Comparison of ENCODE assay signal across 4 cellular contexts in the genomic region with DNA sequence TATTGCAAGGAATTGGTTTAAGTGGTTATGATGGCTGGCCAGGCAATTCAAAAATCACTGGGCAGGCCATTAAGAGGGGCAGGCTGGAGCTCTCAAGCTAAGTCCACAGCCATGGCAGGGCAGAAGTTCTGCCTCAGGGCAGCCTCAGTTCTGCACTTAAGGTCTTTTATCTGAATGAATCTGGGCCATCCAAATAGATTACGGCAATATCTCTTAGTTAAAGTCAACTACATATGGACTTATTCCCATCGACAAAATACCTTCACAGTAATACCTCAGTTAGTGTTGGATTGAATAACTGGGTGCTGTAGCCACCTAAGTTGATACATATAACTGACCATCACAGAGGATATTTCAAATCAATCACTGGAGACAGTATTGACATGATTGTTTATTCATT.
A peak's percentile ranks its signal among the peaks of the same experiment; 100 is the strongest.
TF ChIP-seq lines count a peak whose summit lies in the region.

No MANE protein-coding gene starts in this region.

TF ChIP-seq in SK-N-SH, 30 proteins besides CTCF, POLR2A, EP300 and RAD21 (continued from another document and continues in another):
- TF ChIP-seq, protein P1, sequence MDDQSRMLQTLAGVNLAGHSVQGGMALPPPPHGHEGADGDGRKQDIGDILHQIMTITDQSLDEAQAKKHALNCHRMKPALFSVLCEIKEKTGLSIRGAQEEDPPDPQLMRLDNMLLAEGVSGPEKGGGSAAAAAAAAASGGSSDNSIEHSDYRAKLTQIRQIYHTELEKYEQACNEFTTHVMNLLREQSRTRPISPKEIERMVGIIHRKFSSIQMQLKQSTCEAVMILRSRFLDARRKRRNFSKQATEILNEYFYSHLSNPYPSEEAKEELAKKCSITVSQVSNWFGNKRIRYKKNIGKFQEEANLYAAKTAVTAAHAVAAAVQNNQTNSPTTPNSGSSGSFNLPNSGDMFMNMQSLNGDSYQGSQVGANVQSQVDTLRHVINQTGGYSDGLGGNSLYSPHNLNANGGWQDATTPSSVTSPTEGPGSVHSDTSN (IDR thresholded peaks at IDR 0.05): no peak
- TF ChIP-seq, protein P2, sequence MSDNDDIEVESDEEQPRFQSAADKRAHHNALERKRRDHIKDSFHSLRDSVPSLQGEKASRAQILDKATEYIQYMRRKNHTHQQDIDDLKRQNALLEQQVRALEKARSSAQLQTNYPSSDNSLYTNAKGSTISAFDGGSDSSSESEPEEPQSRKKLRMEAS (IDR thresholded peaks at IDR 0.05; ENCODE audit: low read depth): no peak
- TF ChIP-seq POLR2AphosphoS5 (IDR thresholded peaks at IDR 0.05; ENCODE audit: low read depth, low read length): no peak
- no peak for TF ChIP-seq RXRA (IDR thresholded peaks at IDR 0.05; ENCODE audit: borderline replicate concordance, low read depth)
- no peak for TF ChIP-seq FOXJ3 (CRISPR knock-in tag; IDR thresholded peaks at IDR 0.05)
- TF ChIP-seq FOXM1 (IDR thresholded peaks at IDR 0.05; ENCODE audit: low read depth): no peak
- TF ChIP-seq TCF12 (IDR thresholded peaks at IDR 0.05): no peak
- TF ChIP-seq JUND (IDR thresholded peaks at IDR 0.05): no peak
- no peak for TF ChIP-seq SMC3 (IDR thresholded peaks at IDR 0.05; ENCODE audit: low read depth, low read length)
- TF ChIP-seq ZBTB33 (IDR thresholded peaks at IDR 0.05; ENCODE audit: borderline replicate concordance, low read depth): no peak
- no peak for TF ChIP-seq YY1 (IDR thresholded peaks at IDR 0.05; ENCODE audit: low read depth)
- TF ChIP-seq SIN3A (IDR thresholded peaks at IDR 0.05; ENCODE audit: borderline replicate concordance, low read depth, low read length): no peak
- TF ChIP-seq NFIC (IDR thresholded peaks at IDR 0.05; ENCODE audit: borderline replicate concordance): no peak
- no peak for TF ChIP-seq TAF1 (IDR thresholded peaks at IDR 0.05; ENCODE audit: borderline replicate concordance, low read depth, low read length)

TF ChIP-seq in SK-N-SH treated with all-trans-retinoic acid at 6 μM for 48 hours, 23 proteins besides CTCF, POLR2A, EP300 and RAD21 (continued from another document):
- no peak for TF ChIP-seq OSR1 (CRISPR knock-in tag; IDR thresholded peaks at IDR 0.05)
- TF ChIP-seq CSDC2 (CRISPR knock-in tag; IDR thresholded peaks at IDR 0.05): no peak
- no peak for TF ChIP-seq ISL1 (CRISPR knock-in tag; IDR thresholded peaks at IDR 0.05)
- TF ChIP-seq RARB (CRISPR knock-in tag; IDR thresholded peaks at IDR 0.05): no peak
- no peak for TF ChIP-seq PPARA (CRISPR knock-in tag; IDR thresholded peaks at IDR 0.05; ENCODE audit: borderline replicate concordance)
- TF ChIP-seq ZFP30 (CRISPR knock-in tag; IDR thresholded peaks at IDR 0.05): no peak
- no peak for TF ChIP-seq ZNF8 (CRISPR knock-in tag; IDR thresholded peaks at IDR 0.05)
- TF ChIP-seq ZNF70 (CRISPR knock-in tag; IDR thresholded peaks at IDR 0.05): no peak
- TF ChIP-seq TOX (CRISPR knock-in tag; IDR thresholded peaks at IDR 0.05; ENCODE audit: borderline replicate concordance): no peak
- TF ChIP-seq, protein P3, sequence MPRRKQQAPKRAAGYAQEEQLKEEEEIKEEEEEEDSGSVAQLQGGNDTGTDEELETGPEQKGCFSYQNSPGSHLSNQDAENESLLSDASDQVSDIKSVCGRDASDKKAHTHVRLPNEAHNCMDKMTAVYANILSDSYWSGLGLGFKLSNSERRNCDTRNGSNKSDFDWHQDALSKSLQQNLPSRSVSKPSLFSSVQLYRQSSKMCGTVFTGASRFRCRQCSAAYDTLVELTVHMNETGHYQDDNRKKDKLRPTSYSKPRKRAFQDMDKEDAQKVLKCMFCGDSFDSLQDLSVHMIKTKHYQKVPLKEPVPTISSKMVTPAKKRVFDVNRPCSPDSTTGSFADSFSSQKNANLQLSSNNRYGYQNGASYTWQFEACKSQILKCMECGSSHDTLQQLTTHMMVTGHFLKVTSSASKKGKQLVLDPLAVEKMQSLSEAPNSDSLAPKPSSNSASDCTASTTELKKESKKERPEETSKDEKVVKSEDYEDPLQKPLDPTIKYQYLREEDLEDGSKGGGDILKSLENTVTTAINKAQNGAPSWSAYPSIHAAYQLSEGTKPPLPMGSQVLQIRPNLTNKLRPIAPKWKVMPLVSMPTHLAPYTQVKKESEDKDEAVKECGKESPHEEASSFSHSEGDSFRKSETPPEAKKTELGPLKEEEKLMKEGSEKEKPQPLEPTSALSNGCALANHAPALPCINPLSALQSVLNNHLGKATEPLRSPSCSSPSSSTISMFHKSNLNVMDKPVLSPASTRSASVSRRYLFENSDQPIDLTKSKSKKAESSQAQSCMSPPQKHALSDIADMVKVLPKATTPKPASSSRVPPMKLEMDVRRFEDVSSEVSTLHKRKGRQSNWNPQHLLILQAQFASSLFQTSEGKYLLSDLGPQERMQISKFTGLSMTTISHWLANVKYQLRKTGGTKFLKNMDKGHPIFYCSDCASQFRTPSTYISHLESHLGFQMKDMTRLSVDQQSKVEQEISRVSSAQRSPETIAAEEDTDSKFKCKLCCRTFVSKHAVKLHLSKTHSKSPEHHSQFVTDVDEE (CRISPR knock-in tag; IDR thresholded peaks at IDR 0.05): no peak
- TF ChIP-seq, protein P4, sequence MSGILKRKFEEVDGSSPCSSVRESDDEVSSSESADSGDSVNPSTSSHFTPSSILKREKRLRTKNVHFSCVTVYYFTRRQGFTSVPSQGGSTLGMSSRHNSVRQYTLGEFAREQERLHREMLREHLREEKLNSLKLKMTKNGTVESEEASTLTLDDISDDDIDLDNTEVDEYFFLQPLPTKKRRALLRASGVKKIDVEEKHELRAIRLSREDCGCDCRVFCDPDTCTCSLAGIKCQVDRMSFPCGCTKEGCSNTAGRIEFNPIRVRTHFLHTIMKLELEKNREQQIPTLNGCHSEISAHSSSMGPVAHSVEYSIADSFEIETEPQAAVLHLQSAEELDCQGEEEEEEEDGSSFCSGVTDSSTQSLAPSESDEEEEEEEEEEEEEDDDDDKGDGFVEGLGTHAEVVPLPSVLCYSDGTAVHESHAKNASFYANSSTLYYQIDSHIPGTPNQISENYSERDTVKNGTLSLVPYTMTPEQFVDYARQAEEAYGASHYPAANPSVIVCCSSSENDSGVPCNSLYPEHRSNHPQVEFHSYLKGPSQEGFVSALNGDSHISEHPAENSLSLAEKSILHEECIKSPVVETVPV (CRISPR knock-in tag; IDR thresholded peaks at IDR 0.05): no peak
- no peak for TF ChIP-seq ZNF565 (CRISPR knock-in tag; conservative IDR thresholded peaks at IDR 0.05; ENCODE audit: low read depth)
- no peak for TF ChIP-seq ZFP3 (CRISPR knock-in tag; IDR thresholded peaks at IDR 0.05)

TF ChIP-seq in liver, 16 proteins besides CTCF, POLR2A, EP300 and RAD21 (continued from another document):
- TF ChIP-seq, protein P5, sequence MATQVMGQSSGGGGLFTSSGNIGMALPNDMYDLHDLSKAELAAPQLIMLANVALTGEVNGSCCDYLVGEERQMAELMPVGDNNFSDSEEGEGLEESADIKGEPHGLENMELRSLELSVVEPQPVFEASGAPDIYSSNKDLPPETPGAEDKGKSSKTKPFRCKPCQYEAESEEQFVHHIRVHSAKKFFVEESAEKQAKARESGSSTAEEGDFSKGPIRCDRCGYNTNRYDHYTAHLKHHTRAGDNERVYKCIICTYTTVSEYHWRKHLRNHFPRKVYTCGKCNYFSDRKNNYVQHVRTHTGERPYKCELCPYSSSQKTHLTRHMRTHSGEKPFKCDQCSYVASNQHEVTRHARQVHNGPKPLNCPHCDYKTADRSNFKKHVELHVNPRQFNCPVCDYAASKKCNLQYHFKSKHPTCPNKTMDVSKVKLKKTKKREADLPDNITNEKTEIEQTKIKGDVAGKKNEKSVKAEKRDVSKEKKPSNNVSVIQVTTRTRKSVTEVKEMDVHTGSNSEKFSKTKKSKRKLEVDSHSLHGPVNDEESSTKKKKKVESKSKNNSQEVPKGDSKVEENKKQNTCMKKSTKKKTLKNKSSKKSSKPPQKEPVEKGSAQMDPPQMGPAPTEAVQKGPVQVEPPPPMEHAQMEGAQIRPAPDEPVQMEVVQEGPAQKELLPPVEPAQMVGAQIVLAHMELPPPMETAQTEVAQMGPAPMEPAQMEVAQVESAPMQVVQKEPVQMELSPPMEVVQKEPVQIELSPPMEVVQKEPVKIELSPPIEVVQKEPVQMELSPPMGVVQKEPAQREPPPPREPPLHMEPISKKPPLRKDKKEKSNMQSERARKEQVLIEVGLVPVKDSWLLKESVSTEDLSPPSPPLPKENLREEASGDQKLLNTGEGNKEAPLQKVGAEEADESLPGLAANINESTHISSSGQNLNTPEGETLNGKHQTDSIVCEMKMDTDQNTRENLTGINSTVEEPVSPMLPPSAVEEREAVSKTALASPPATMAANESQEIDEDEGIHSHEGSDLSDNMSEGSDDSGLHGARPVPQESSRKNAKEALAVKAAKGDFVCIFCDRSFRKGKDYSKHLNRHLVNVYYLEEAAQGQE (IDR thresholded peaks at IDR 0.05): no peak
- TF ChIP-seq GABPA (IDR thresholded peaks at IDR 0.05 in 1 of 2, conservative IDR thresholded peaks at IDR 0.05 in 1 of 2): no peak
- peak; percentile 21 for TF ChIP-seq SP1 (IDR thresholded peaks at IDR 0.05)
- TF ChIP-seq HNF4A (conservative IDR thresholded peaks at IDR 0.05): peak; percentile 38 to 69
- TF ChIP-seq NR2F2 (IDR thresholded peaks at IDR 0.05): no peak
- TF ChIP-seq FOXA1 (IDR thresholded peaks at IDR 0.05): no peak

TF ChIP-seq in HepG2, 621 proteins besides CTCF, POLR2A, EP300 and RAD21 (continued from another document):
- TF ChIP-seq SRSF9 (IDR thresholded peaks at IDR 0.05; ENCODE audit: borderline replicate concordance, insufficient read depth, low read depth, low read length, poor library complexity, severe bottlenecking) (no peak), JUNB (CRISPR knock-in tag; IDR thresholded peaks at IDR 0.05; ENCODE audit: borderline replicate concordance) (no peak), TBX2 (CRISPR knock-in tag; IDR thresholded peaks at IDR 0.05; ENCODE audit: borderline replicate concordance) (no peak), CCDC6 (CRISPR knock-in tag; IDR thresholded peaks at IDR 0.05) (no peak), HHEX (CRISPR knock-in tag; IDR thresholded peaks at IDR 0.05) (no peak), TAF1 (CRISPR knock-in tag; IDR thresholded peaks at IDR 0.05) (no peak), TFE3 (CRISPR knock-in tag; IDR thresholded peaks at IDR 0.05) (no peak)
- TF ChIP-seq, protein P6, sequence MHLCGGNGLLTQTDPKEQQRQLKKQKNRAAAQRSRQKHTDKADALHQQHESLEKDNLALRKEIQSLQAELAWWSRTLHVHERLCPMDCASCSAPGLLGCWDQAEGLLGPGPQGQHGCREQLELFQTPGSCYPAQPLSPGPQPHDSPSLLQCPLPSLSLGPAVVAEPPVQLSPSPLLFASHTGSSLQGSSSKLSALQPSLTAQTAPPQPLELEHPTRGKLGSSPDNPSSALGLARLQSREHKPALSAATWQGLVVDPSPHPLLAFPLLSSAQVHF (CRISPR knock-in tag; IDR thresholded peaks at IDR 0.05): no peak
